In genomic region chr21:43510669-43511068, GRCh38 we compare ENCODE assay signal across 8 cellular contexts.
DNase-seq lines count a peak whose midpoint lies in the region; ATAC-seq, FAIRE-seq and TF ChIP-seq lines count a peak whose summit lies in the region.
"Not testable (repeated sequence)": the region's sequence is repeated elsewhere in the genome, so short reads cannot be mapped to it uniquely, and the experiment has no call there.

No MANE protein-coding gene starts in this region.

- H3K9me3 Mint-ChIP-seq in activated CD8-positive, alpha-beta memory T cell treated with anti-CD3 and anti-CD28 coated beads, Interleukin-2, amount 10 ng/mL, durations not matched to agents 7 days and 5 days (ENCODE audit: low read depth): not testable (repeated sequence)

- CTCF ChIA-PET in activated CD8-positive, alpha-beta memory T cell treated with anti-CD3 and anti-CD28 coated beads, Interleukin-2, amount 10 ng/mL, durations not matched to agents 7 days and 5 days (lab: Charles Lee): not testable (repeated sequence)

- not testable (repeated sequence) for H3K27ac Mint-ChIP-seq in activated CD8-positive, alpha-beta memory T cell treated with anti-CD3 and anti-CD28 coated beads, Interleukin-2, amount 10 ng/mL, durations not matched to agents 7 days and 5 days

- not testable (repeated sequence) for H3K36me3 ChIP-seq in bronchial epithelial cell (ENCODE audit: control insufficient read depth, insufficient read depth, low read length)

- not testable (repeated sequence) for H3K4me3 ChIP-seq in bronchial epithelial cell (ENCODE audit: low read depth, low read length)

- H3K36me3 Mint-ChIP-seq in activated CD8-positive, alpha-beta memory T cell treated with anti-CD3 and anti-CD28 coated beads, Interleukin-2, amount 10 ng/mL, durations not matched to agents 7 days and 5 days: not testable (repeated sequence)

- intact Hi-C loops in left ventricle myocardium superior (cut with micrococcal nuclease); sciatic nerve (cut with DNase I): not testable (repeated sequence)

- not testable (repeated sequence) for TF ChIP-seq CTCF in bronchial epithelial cell (IDR thresholded peaks at IDR 0.05; ENCODE audit: insufficient read depth, low read length, severe bottlenecking)

- peak; percentile 44 for ATAC-seq in HG03354 (IDR thresholded peaks at IDR 0.05; ENCODE audit: poor library complexity, severe bottlenecking, unreplicated experiment)
- ATAC-seq in activated CD8-positive, alpha-beta memory T cell treated with anti-CD3 and anti-CD28 coated beads, Interleukin-2, amount 10 ng/mL, durations not matched to agents 7 days and 5 days: peak; percentile 72
- ATAC-seq in left ventricle myocardium superior: peak; percentile 52
- peak; percentile 48 for ATAC-seq in sciatic nerve

- not testable (repeated sequence) for DNase-seq in GM12891 (ENCODE audit: insufficient read length, low spot score); RCC 7860 (ENCODE audit: low spot score); activated CD8-positive, alpha-beta memory T cell treated with anti-CD3 and anti-CD28 coated beads, Interleukin-2, amount 10 ng/mL, durations not matched to agents 7 days and 5 days; bronchial epithelial cell (ENCODE audit: low read depth); left ventricle myocardium superior; sciatic nerve (ENCODE audit: low spot score); urothelium cell line (ENCODE audit: low spot score)

- not testable (repeated sequence) for H3K27me3 Mint-ChIP-seq in activated CD8-positive, alpha-beta memory T cell treated with anti-CD3 and anti-CD28 coated beads, Interleukin-2, amount 10 ng/mL, durations not matched to agents 7 days and 5 days

- TF ChIP-seq POLR2A in GM12891 (IDR thresholded peaks at IDR 0.05; ENCODE audit: low read depth, low read length): not testable (repeated sequence)

- H3K4me1 Mint-ChIP-seq in activated CD8-positive, alpha-beta memory T cell treated with anti-CD3 and anti-CD28 coated beads, Interleukin-2, amount 10 ng/mL, durations not matched to agents 7 days and 5 days: not testable (repeated sequence)

- H3K27me3 ChIP-seq in bronchial epithelial cell (ENCODE audit: control insufficient read depth, insufficient read depth, low read length): not testable (repeated sequence)

- FAIRE-seq in GM12891 (lab: Jason Lieb, UNC) (peak; percentile 91), RCC 7860 (lab: Jason Lieb, UNC) (peak; percentile 98), bronchial epithelial cell (lab: Jason Lieb, UNC) (peak; percentile 99), urothelium cell line (lab: Jason Lieb, UNC) (peak; percentile 74)

- H3K4me3 Mint-ChIP-seq in activated CD8-positive, alpha-beta memory T cell treated with anti-CD3 and anti-CD28 coated beads, Interleukin-2, amount 10 ng/mL, durations not matched to agents 7 days and 5 days: not testable (repeated sequence)
